Comparison of ENCODE assay signal across 1 cellular context in genomic region chr21:42744520-42745445, GRCh38.
TF ChIP-seq lines count a peak whose summit lies in the region.

No MANE protein-coding gene starts in this region.

TF ChIP-seq in H1, 55 proteins besides CTCF, POLR2A, EP300 and RAD21 (continued from another document):
- TF ChIP-seq YY1 (IDR thresholded peaks at IDR 0.05; ENCODE audit: low read depth, low read length): no peak
- no peak for TF ChIP-seq BCL11A (IDR thresholded peaks at IDR 0.05; ENCODE audit: low read depth in 2 of 2, low read length in 2 of 2)
- no peak for TF ChIP-seq RFX5 (IDR thresholded peaks at IDR 0.05; ENCODE audit: borderline replicate concordance, low read depth, low read length)
- no peak for TF ChIP-seq NANOG (IDR thresholded peaks at IDR 0.05; ENCODE audit: insufficient read depth, low read depth, low read length, poor library complexity, severe bottlenecking)
